Comparison of ENCODE assay signal across 28 cellular contexts in the genomic region with DNA sequence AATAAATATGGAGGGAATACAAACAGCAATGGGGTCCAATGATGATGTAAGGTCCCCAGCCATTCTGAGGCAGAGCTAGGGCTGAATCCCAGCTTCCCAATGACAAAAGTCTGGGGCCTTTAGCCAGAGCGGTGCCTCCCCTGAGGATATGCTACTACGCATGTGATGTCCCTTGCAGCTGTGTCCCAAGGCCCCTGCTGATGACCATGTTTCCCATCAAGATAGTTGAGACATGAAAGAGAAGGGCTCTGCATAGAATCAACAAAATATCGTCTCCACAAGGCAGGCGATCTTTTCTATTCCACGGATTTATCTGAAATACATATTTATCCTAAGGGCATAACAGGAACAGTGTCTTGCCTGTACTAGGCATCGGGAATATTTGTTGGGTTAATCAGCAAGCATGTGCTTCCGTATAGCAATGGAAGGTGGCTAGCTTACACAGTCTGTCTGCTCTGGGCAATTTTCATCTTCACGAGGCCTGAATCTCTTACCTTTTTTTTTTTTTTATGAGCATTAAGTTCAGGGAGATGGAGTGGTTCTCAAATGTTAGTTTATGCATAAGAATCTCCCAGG.
"Had no signal": no experiment of that assay in that cellular context is flagged by ENCODE, and none has a peak within 500 bp of the region (broad histone marks: within the 10 kb centered on the region; RNA-seq: fewer than 3 reads in every experiment).

No MANE protein-coding gene starts in this region.

- DNase-seq: IMR-90; Kasumi-1; KG1; MV-4-11; NCI-H1048; NCI-H1105; NCI-H1417; NCI-H1436 treated with DMSO at 0.1 percent for 48 hours; NCI-H1694; NCI-H187 treated with DMSO at 0.1 percent for 48 hours; NCI-H2029 treated with DMSO at 0.1 percent for 48 hours; NCI-H2171; NCI-H226; NCI-H446; NCI-H510A; NCI-H524 treated with DMSO at 0.1 percent for 48 hours; NCI-H69; NCI-H774; NK-92 treated with Interleukin-12 subunit alpha and Interleukin-12 subunit beta, amount 100 ng/mL, for 24 hours; PC-3; SHP77 treated with DMSO at 0.1 percent for 48 hours; SJCRH30; SW 1271; T-cell had no signal

- H3K36me3 ChIP-seq: SJCRH30 had no signal

- ATAC-seq: HepG2, Panc1, PC-3, Right ventricle myocardium inferior, T-cell had no signal

- H3K27me3 ChIP-seq: SJCRH30 had no signal

- H3K4me3 ChIP-seq: SJCRH30 had no signal

- H3K27ac ChIP-seq: RWPE1, SJCRH30 had no signal

- H3K9me3 ChIP-seq: SJCRH30 had no signal

- H3K4me1 ChIP-seq: SJCRH30 had no signal
